Comparison of ENCODE assay signal across 27 cellular contexts in genomic region chr6:9535106-9535505, GRCh38.
"Had no signal": no experiment of that assay in that cellular context is flagged by ENCODE, and none has a peak within 500 bp of the region (broad histone marks: within the 10 kb centered on the region; RNA-seq: fewer than 3 reads in every experiment).

No MANE protein-coding gene starts in this region.

- H3K36me3 ChIP-seq: colonic mucosa, esophagus squamous epithelium, gastrocnemius medialis, heart left ventricle, left ventricle myocardium inferior, lower lobe of right lung had no signal

- H3K4me1 ChIP-seq: colonic mucosa, esophagus squamous epithelium, gastrocnemius medialis, heart left ventricle, left ventricle myocardium inferior, lower lobe of right lung had no signal

- H3K4me2 ChIP-seq: hepatocyte had no signal

- H3K9me3 ChIP-seq: colonic mucosa, esophagus squamous epithelium, gastrocnemius medialis, lower lobe of right lung had no signal

- H3K27ac ChIP-seq: colonic mucosa, epithelial cell of prostate, esophagus squamous epithelium, gastrocnemius medialis, heart left ventricle, hepatocyte, left ventricle myocardium inferior, lower lobe of right lung had no signal

- H3K4me3 ChIP-seq: colonic mucosa, esophagus squamous epithelium, gastrocnemius medialis, heart left ventricle, hepatocyte, left ventricle myocardium inferior, lower lobe of right lung had no signal

- DNase-seq: colonic mucosa; cortex of kidney; effector CD8-positive, alpha-beta T cell; effector memory CD8-positive, alpha-beta T cell; endodermal cell; erythroblast; esophagus squamous epithelium; foreskin fibroblast; foreskin melanocyte; gastrocnemius medialis; heart left ventricle; hypothalamus; immature natural killer cell; islet precursor cell; kidney; kidney glomerular epithelial cell; left colon; left ventricle myocardium inferior; lower lobe of right lung; mesenchymal stem cell; naive thymus-derived CD4-positive, alpha-beta T cell; natural killer cell had no signal

- H2AFZ ChIP-seq: hepatocyte had no signal

- FAIRE-seq: endometrium had no signal

- ATAC-seq: effector memory CD8-positive, alpha-beta T cell; esophagus mucosa; gastrocnemius medialis; heart left ventricle; left colon; left lobe of liver; lower lobe of right lung; naive thymus-derived CD4-positive, alpha-beta T cell; natural killer cell had no signal

- H3K27me3 ChIP-seq: colonic mucosa, gastrocnemius medialis, heart left ventricle, hepatocyte had no signal
